ENCODE assay signal across 24 cellular contexts in genomic region chr15:70120109-70120508, GRCh38.
"Had no signal": no experiment of that assay in that cellular context is flagged by ENCODE, and none has a peak within 500 bp of the region (broad histone marks: within the 10 kb centered on the region; RNA-seq: fewer than 3 reads in every experiment).

No MANE protein-coding gene starts in this region.

- H3K36me3 ChIP-seq: lower lobe of right lung, neural progenitor cell, pancreas, prostate gland, sigmoid colon, tibial nerve, vagina had no signal

- H3K27ac ChIP-seq: hepatocyte, lower lobe of right lung, neural progenitor cell, pancreas, prostate gland had no signal

- H3K79me2 ChIP-seq: hepatocyte had no signal

- H2AFZ ChIP-seq: hepatocyte, neural progenitor cell had no signal

- DNase-seq: islet precursor cell; lower lobe of right lung; mammary epithelial cell; mesendoderm; naive B cell; natural killer cell; nephron progenitor cell; pancreas; retina; right cardiac atrium; sigmoid colon; stimulated activated CD4-positive, alpha-beta T cell treated with anti-CD3 and anti-CD28 coated beads, Interleukin-1b, Interleukin-23, amount 100 ng/mL, for 48 hours; stimulated activated CD4-positive, alpha-beta T cell treated with anti-CD3 and anti-CD28 coated beads, Interleukin-2, amount 100 ng/mL, for 48 hours; stimulated activated CD4-positive, alpha-beta T cell treated with anti-CD3 and anti-CD28 coated beads, Interleukin-4, amount 100 ng/mL, for 4 hours; stimulated activated CD8-positive, alpha-beta memory T cell treated with anti-CD3 and anti-CD28 coated beads, Interleukin-4, amount 100 ng/mL, for 48 hours; stimulated activated naive CD4-positive, alpha-beta T cell treated with Interleukin-2 at 50 U/mL for 16 hours; stimulated activated naive CD8-positive, alpha-beta T cell treated with anti-CD3 and anti-CD28 coated beads, Interleukin-15, amount 100 ng/mL, for 72 hours; substantia nigra had no signal

- FAIRE-seq: pancreas had no signal

- H3K27me3 ChIP-seq: hepatocyte, neural progenitor cell, pancreas, sigmoid colon, tibial nerve, vagina had no signal

- ATAC-seq: natural killer cell; stimulated activated naive CD8-positive, alpha-beta T cell treated with anti-CD3 and anti-CD28 coated beads, Interleukin-15, amount 100 ng/mL, for 72 hours had no signal

- H3K4me2 ChIP-seq: hepatocyte, neural progenitor cell, smooth muscle cell had no signal

- H3K9ac ChIP-seq: neural progenitor cell had no signal

- H3K9me3 ChIP-seq: lower lobe of right lung, pancreas, prostate gland, sigmoid colon, tibial nerve, vagina had no signal

- H3K4me1 ChIP-seq: neural progenitor cell, pancreas had no signal

- H3K4me3 ChIP-seq: hepatocyte, lower lobe of right lung, neural progenitor cell, pancreas, prostate gland, sigmoid colon, smooth muscle cell, tibial nerve, vagina had no signal
